ENCODE assay signal across 27 cellular contexts in the genomic region with DNA sequence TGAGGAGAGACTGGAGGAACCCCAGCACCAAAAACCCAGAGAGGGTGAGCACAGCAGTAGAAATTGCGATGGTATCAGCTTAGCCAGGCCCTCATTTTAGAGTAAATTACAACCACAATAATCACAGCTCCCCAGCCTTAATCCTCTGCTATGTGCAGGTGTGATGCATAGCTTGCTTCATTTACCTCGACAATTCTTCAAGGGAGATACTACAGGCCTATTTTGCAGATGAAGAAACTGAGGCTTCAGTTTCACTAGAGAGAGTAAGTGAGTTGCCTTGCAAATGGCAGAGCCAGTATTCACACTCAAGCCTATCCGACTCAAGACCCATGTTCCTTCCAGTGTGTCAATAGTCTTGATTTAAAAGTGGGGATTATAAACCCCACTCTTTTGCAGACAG.
"Had no signal": no experiment of that assay in that cellular context is flagged by ENCODE, and none has a peak within 500 bp of the region (broad histone marks: within the 10 kb centered on the region; RNA-seq: fewer than 3 reads in every experiment).

No MANE protein-coding gene starts in this region.

- H3K27ac Mint-ChIP-seq: activated CD8-positive, alpha-beta T cell treated with anti-CD3 and anti-CD28 coated beads, Interleukin-2, amount 10 ng/mL, durations not matched to agents 7 days and 5 days; activated naive CD4-positive, alpha-beta T cell treated with anti-CD3 and anti-CD28 coated beads, Interleukin-2, amount 50 U/mL, for 24 hours; T-helper 17 cell; WTC11 had no signal

- H3K27ac ChIP-seq: body of pancreas, RWPE1, SJCRH30 had no signal

- DNase-seq: activated CD4-positive, alpha-beta T cell treated with anti-CD3 and anti-CD28 coated beads for 48 hours; activated CD4-positive, alpha-beta T cell treated with anti-CD3 and anti-CD28 coated beads, Interleukin-2, amount 50 U/mL, for 4 hours; activated CD4-positive, CD25-positive, alpha-beta regulatory T cell treated with anti-CD3 and anti-CD28 coated beads, Interleukin-2, amount 50 U/mL, for 72 hours; activated CD8-positive, alpha-beta memory T cell treated with anti-CD3 and anti-CD28 coated beads, Interleukin-2, amount 50 U/mL, for 48 hours; activated CD8-positive, alpha-beta T cell treated with anti-CD3 and anti-CD28 coated beads, Interleukin-2, amount 10 ng/mL, durations not matched to agents 7 days and 5 days; activated T-cell treated with anti-CD3 and anti-CD28 coated beads, Interleukin-2, amount 50 U/mL, for 1 hour; aorta; body of pancreas; central memory CD4-positive, alpha-beta T cell; NCI-H1092; NCI-H1417 treated with DMSO at 0.1 percent for 48 hours; NCI-H1694; NCI-H2029; NCI-H2107; NCI-H345; NCI-H510A; NCI-H526 treated with DMSO at 0.1 percent for 48 hours; NK-92 treated with Interleukin-12 subunit alpha and Interleukin-12 subunit beta, amount 100 ng/mL, for 24 hours; Right ventricle myocardium superior; SJCRH30; T-helper 17 cell; T-helper 9 cell had no signal

- H3K4me3 ChIP-seq: body of pancreas, SJCRH30 had no signal

- H3K4me3 Mint-ChIP-seq: activated CD8-positive, alpha-beta T cell treated with anti-CD3 and anti-CD28 coated beads, Interleukin-2, amount 10 ng/mL, durations not matched to agents 7 days and 5 days; activated naive CD4-positive, alpha-beta T cell treated with anti-CD3 and anti-CD28 coated beads, Interleukin-2, amount 50 U/mL, for 24 hours; T-helper 17 cell; WTC11 had no signal

- H3K36me3 Mint-ChIP-seq: activated naive CD4-positive, alpha-beta T cell treated with anti-CD3 and anti-CD28 coated beads, Interleukin-2, amount 50 U/mL, for 24 hours; WTC11 had no signal

- H3K9me3 Mint-ChIP-seq: activated naive CD4-positive, alpha-beta T cell treated with anti-CD3 and anti-CD28 coated beads, Interleukin-2, amount 50 U/mL, for 24 hours had no signal

- H3K4me1 ChIP-seq: body of pancreas had no signal

- H3K9me3 ChIP-seq: body of pancreas, SJCRH30 had no signal

- H3K4me1 Mint-ChIP-seq: T-helper 17 cell had no signal

- H3K27me3 Mint-ChIP-seq: activated naive CD4-positive, alpha-beta T cell treated with anti-CD3 and anti-CD28 coated beads, Interleukin-2, amount 50 U/mL, for 24 hours; T-helper 17 cell had no signal

- H3K27me3 ChIP-seq: body of pancreas, SJCRH30 had no signal

- FAIRE-seq: bronchial epithelial cell had no signal

- H3K36me3 ChIP-seq: SJCRH30 had no signal

- ATAC-seq: activated CD8-positive, alpha-beta T cell treated with anti-CD3 and anti-CD28 coated beads, Interleukin-2, amount 10 ng/mL, durations not matched to agents 7 days and 5 days; body of pancreas; Panc1; T-helper 17 cell; WTC11 had no signal
